Comparison of ENCODE assay signal across 8 cellular contexts in the genomic region with DNA sequence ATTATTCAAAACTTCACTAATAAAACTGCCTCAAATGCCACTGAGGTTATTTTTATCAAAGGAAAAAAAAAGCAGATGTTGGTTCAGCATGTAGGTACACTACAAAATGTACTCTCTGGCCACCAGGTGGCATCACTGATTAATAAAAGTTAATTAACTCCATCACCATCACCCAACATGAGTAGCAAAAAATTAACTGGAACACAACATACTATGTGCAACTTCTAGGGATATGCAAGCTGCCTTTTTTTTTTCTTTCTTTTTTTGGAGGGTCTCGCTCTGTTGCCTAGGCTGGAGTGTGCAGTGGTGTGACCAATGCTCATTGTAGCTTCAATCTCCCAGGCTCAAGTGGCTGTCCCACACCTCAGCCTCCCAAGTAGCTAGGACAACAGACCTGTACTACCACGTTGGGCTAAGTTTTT. TPM values are rescaled to one million over a fixed set of nuclear protein-coding genes. Genes with fewer than 3 reads are reported as not detected.
A peak's percentile ranks its signal among the peaks of the same experiment; 100 is the strongest.
DNase-seq lines count a peak whose midpoint lies in the region; ATAC-seq, FAIRE-seq and TF ChIP-seq lines count a peak whose summit lies in the region.

No MANE protein-coding gene starts in this region.

- intact Hi-C loops in left lung (cut with DNase I): loop anchor here in 1 of 2 donors (10.0 kb wide), 1 partner anchor 218 kb away; no protein-coding TSS in a partner anchor

- no peaks in the 10 kb centered on the region for H3K9me3 ChIP-seq in A549
- H3K9me3 ChIP-seq in left lung: no peaks in the 10 kb centered on the region

- 12% methylated on average over 2 of the region's 2 CpGs for WGBS in A549 (ENCODE audit: missing lambda C conversion rate)

- TF ChIP-seq EP300 in A549 (IDR thresholded peaks at IDR 0.05): no peak

- DNase-seq in A549 (ENCODE audit: low read depth in 1 of 2, low spot score in 1 of 2) (peak; percentile 65 to 82), NCI-H2227 (lab: John Stamatoyannopoulos, UW; ENCODE audit: unreplicated experiment) (peak; percentile 71), choroid plexus epithelial cell (ENCODE audit: low read depth) (peak; percentile 83), left lung (peak in 1 of 2 donors; percentile 51)
- peak; percentile 8 to 40 (median 24) for DNase-seq in activated CD4-positive, CD25-positive, alpha-beta regulatory T cell (lab: John Stamatoyannopoulos, UW)
- DNase-seq in stimulated activated CD4-positive, alpha-beta T cell treated with anti-CD3 and anti-CD28 coated beads, TNF-alpha, amount 100 ng/mL, for 24 hours (ENCODE audit: low read depth in 3 of 3): peak; percentile 18 to 47 (median 35)

- peaks cover 0 to 11% of the 10 kb centered on the region in 2 donors for H3K36me3 ChIP-seq in left lung

- POLR2A ChIA-PET in A549 (lab: Yijun Ruan, JAX): interaction anchor here (0.6 to 2.3 kb wide), 2 partner anchors 15 to 100 kb away, joined by 9 to 10 read pairs; a partner anchor contains a TSS

- peak; percentile 93 for TF ChIP-seq RAD21 in A549 (conservative IDR thresholded peaks at IDR 0.05 in 1 of 2, IDR thresholded peaks at IDR 0.05 in 1 of 2)

- TF ChIP-seq CTCF in A549 (IDR thresholded peaks at IDR 0.05): peak; percentile 83
- peak; percentile 55 for TF ChIP-seq CTCF in choroid plexus epithelial cell (conservative IDR thresholded peaks at IDR 0.05; ENCODE audit: low read depth, low read length)
- TF ChIP-seq CTCF in left lung (IDR thresholded peaks at IDR 0.05): peak; percentile 72 to 77

- ATAC-seq in A549: peak; percentile 79 to 81
- peak; percentile 70 for ATAC-seq in GM18505 (IDR thresholded peaks at IDR 0.05; ENCODE audit: unreplicated experiment)
- ATAC-seq in HG03103 (IDR thresholded peaks at IDR 0.05; ENCODE audit: low read depth, unreplicated experiment): peak; percentile 66
- peak; percentile 84 for ATAC-seq in left lung

- H3K4me2 ChIP-seq in A549: peak overlapping the region; percentile 63

- H3K4me3 ChIP-seq in A549 (no peak overlapping the region), choroid plexus epithelial cell (ENCODE audit: low read depth, low read length) (no peak overlapping the region), left lung (no peak overlapping the region)

- CTCF ChIA-PET in A549 (lab: Yijun Ruan, JAX): interaction anchor here (0.6 to 3.8 kb wide), 56 partner anchors 9 to 417 kb away, joined by 3 to 33 read pairs (median 4); a partner anchor contains a TSS

- peaks cover 59% of the 10 kb centered on the region for H3K4me1 ChIP-seq in A549
- H3K4me1 ChIP-seq in left lung: peaks cover 11 to 18% of the 10 kb centered on the region in 2 donors

- H3K27ac ChIP-seq in A549 (peak overlapping the region; percentile 73 to 86), left lung (peak overlapping the region in 1 of 2 donors; percentile 57)

- H3K27me3 ChIP-seq in left lung: no peaks in the 10 kb centered on the region

- peak; percentile 36 for FAIRE-seq in A549 (lab: Jason Lieb, UNC)

- TF ChIP-seq POLR2A in A549 (IDR thresholded peaks at IDR 0.05; ENCODE audit: low read length) (no peak), GM18505 (IDR thresholded peaks at IDR 0.05; ENCODE audit: borderline replicate concordance, extremely low read depth, insufficient read depth, insufficient read length) (no peak)

TF ChIP-seq in A549, 52 proteins besides CTCF, POLR2A, EP300 and RAD21:
- TF ChIP-seq SMC3 (IDR thresholded peaks at IDR 0.05) (peak; percentile 97), HOXB13 (CRISPR knock-in tag; IDR thresholded peaks at IDR 0.05; ENCODE audit: low read depth) (no peak)

RNA-seq across cellular contexts. Expression of a gene that starts 43.8 kb away (rescaled TPM):
- polyA plus RNA-seq in A549 (2011; rRNA removed): 50.9 and 55.2 TPM in 2 replicates
- 9.7 and 10.5 TPM in 2 replicates for polyA plus RNA-seq in A549 (2012; cell fraction: cytosol; rRNA removed)
- 25.5 and 35.0 TPM in 2 replicates for polyA plus RNA-seq in A549 (2012; cell fraction: nucleus; rRNA removed)
- polyA plus RNA-seq in A549 (2017; fragmentation: RNase III; extraction: RNeasy Plus Mini Kit Qiagen cat#74134 plus additional on column Dnase treatment): 24.0 to 27.7 TPM (median 24.7 TPM) in 3 replicates
- 19.6 and 21.6 TPM in 2 replicates for polyA minus RNA-seq in A549 (2011; rRNA and poly(A)+ RNA removed)
- total RNA-seq in left lung: 10 to 100 TPM; 28.8 to 32.3 TPM
